Comparison of ENCODE assay signal across 8 cellular contexts in the genomic region with DNA sequence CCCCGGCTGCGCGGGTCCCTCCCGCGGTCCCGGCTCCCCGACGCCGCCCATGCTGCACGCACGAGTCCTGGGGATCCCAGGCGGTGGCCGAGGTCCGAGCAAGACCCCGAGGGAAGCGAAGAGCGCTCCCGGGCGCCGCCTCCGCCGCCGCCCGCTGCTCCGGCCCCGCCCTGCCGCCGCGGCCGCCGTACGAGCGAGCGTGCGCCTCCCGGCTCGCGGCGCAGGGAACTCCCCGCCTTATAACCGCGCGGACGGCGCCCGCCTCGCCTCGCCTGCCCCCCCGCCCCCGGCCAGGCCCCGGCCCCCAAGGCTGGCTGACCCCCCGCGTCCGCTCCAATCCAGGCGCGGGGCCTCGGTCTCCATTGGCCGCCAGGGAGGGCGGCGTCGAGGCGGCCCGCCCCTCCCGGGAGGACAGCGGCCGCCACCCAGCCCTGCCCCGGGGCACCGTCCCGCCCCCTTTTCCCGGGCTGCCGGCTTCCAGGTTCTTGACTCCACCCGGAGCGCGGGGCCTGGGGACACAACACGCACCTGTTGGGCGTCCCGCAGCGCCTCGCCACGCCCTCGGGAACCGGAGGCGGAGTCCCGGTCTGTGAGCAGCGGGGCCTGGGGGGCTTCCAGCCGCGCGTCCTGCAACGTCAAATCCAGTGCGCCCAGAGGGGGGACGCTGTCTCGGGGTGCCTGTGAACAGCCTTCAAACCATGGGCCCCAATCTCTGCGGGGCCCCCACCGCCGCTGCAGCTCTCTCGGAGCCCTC. TPM values are rescaled to one million over a fixed set of nuclear protein-coding genes. Genes with fewer than 3 reads are reported as not detected.
DNase-seq lines count a peak whose midpoint lies in the region; ATAC-seq and TF ChIP-seq lines count a peak whose summit lies in the region.

A gene with protein sequence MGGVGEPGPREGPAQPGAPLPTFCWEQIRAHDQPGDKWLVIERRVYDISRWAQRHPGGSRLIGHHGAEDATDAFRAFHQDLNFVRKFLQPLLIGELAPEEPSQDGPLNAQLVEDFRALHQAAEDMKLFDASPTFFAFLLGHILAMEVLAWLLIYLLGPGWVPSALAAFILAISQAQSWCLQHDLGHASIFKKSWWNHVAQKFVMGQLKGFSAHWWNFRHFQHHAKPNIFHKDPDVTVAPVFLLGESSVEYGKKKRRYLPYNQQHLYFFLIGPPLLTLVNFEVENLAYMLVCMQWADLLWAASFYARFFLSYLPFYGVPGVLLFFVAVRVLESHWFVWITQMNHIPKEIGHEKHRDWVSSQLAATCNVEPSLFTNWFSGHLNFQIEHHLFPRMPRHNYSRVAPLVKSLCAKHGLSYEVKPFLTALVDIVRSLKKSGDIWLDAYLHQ (minus strand): TSS at position 215 of the 754 bp plus-strand sequence. CDS start 164 bp downstream, at position 51.

- peaks cover 1% of the 10 kb centered on the region for H3K27me3 Mint-ChIP-seq in CD8-positive, alpha-beta T cell (ENCODE audit: low read depth)
- no peaks in the 10 kb centered on the region for H3K27me3 Mint-ChIP-seq in natural killer cell (ENCODE audit: low read depth in 2 of 2)

- no peaks in the 10 kb centered on the region for H3K9me3 Mint-ChIP-seq in CD8-positive, alpha-beta T cell
- no peaks in the 10 kb centered on the region for H3K9me3 Mint-ChIP-seq in natural killer cell

- no peaks in the 10 kb centered on the region for H3K36me3 Mint-ChIP-seq in CD8-positive, alpha-beta T cell
- H3K36me3 Mint-ChIP-seq in natural killer cell: no peaks in the 10 kb centered on the region

- no peaks in the 10 kb centered on the region for H3K9me3 ChIP-seq in CD8-positive, alpha-beta T cell (ENCODE audit: low read length)
- no peaks in the 10 kb centered on the region for H3K9me3 ChIP-seq in RWPE2 (ENCODE audit: severe bottlenecking)

- H3K4me1 Mint-ChIP-seq in CD8-positive, alpha-beta T cell (ENCODE audit: low read depth): peaks cover 4% of the 10 kb centered on the region
- peaks cover 0 to 4% of the 10 kb centered on the region in 2 donors for H3K4me1 Mint-ChIP-seq in natural killer cell

- DNase-seq in CD8-positive, alpha-beta T cell: peak; percentile 23 to 73 (median 58)
- DNase-seq in HuH-7 (ENCODE audit: low spot score): peak; percentile 98
- DNase-seq in RWPE2 (ENCODE audit: low spot score): peak; percentile 82
- peak; percentile 45 for DNase-seq in activated gamma-delta T cell treated with Interleukin-2 at 50 U/mL for 16 hours
- DNase-seq in fibroblast of the conjunctiva (ENCODE audit: low read depth): peak; percentile 52
- DNase-seq in natural killer cell: peak; percentile 48
- DNase-seq in superior temporal gyrus (ENCODE audit: extremely low spot score): peak; percentile 84

- intact Hi-C loops in CD8-positive, alpha-beta T cell (cut with DNase I, micrococcal nuclease): loop anchor here (1.0 to 5.0 kb wide), 4 partner anchors 8 to 99 kb away; a partner anchor contains a TSS
- intact Hi-C loops in natural killer cell (cut with micrococcal nuclease): no loop called here

- peak within 1 kb of the TSS; percentile 81 for H3K4me3 Mint-ChIP-seq in CD8-positive, alpha-beta T cell
- H3K4me3 Mint-ChIP-seq in natural killer cell: peak within 1 kb of the TSS; percentile 79

- peak within 1 kb of the TSS; percentile 67 for H3K4me3 ChIP-seq in CD8-positive, alpha-beta T cell (ENCODE audit: low read depth, low read length)
- H3K4me3 ChIP-seq in RWPE2 (ENCODE audit: severe bottlenecking): peak within 1 kb of the TSS; percentile 75

- peaks cover 11% of the 10 kb centered on the region for H3K4me1 ChIP-seq in CD8-positive, alpha-beta T cell (ENCODE audit: insufficient read depth, low read length)
- H3K4me1 ChIP-seq in RWPE2 (ENCODE audit: insufficient read depth, poor library complexity, severe bottlenecking): peaks cover 20% of the 10 kb centered on the region

- peak; percentile 61 for ATAC-seq in CD8-positive, alpha-beta T cell
- ATAC-seq in GM21360 (IDR thresholded peaks at IDR 0.05; ENCODE audit: unreplicated experiment) (peak; percentile 64), RWPE2 (ENCODE audit: low read depth) (peak; percentile 64), natural killer cell (peak; percentile 70 to 84 (median 79))

- TF ChIP-seq CTCF in CD8-positive, alpha-beta T cell (IDR thresholded peaks at IDR 0.05): no peak
- TF ChIP-seq CTCF in RWPE2 (IDR thresholded peaks at IDR 0.05; ENCODE audit: poor library complexity, severe bottlenecking) (no peak), natural killer cell (IDR thresholded peaks at IDR 0.05) (no peak)

- H3K27me3 ChIP-seq in CD8-positive, alpha-beta T cell (ENCODE audit: insufficient read depth, low read length): no peaks in the 10 kb centered on the region
- H3K27me3 ChIP-seq in RWPE2 (ENCODE audit: insufficient read depth, poor library complexity, severe bottlenecking): no peaks in the 10 kb centered on the region

- no peak within 1 kb of the TSS for H3K27ac ChIP-seq in CD8-positive, alpha-beta T cell (ENCODE audit: low read depth, low read length)
- H3K27ac ChIP-seq in RWPE2 (ENCODE audit: poor library complexity, severe bottlenecking): peak within 1 kb of the TSS; percentile 84

- no peak within 1 kb of the TSS for H3K27ac Mint-ChIP-seq in CD8-positive, alpha-beta T cell
- peak within 1 kb of the TSS; percentile 64 to 79 for H3K27ac Mint-ChIP-seq in natural killer cell

- CTCF ChIA-PET in CD8-positive, alpha-beta T cell (lab: Charles Lee): interaction anchor here (1.0 to 2.3 kb wide), 5 partner anchors 8 to 216 kb away, joined by 3 to 22 read pairs (median 7); no protein-coding TSS in a partner anchor

- no peaks in the 10 kb centered on the region for H3K36me3 ChIP-seq in CD8-positive, alpha-beta T cell (ENCODE audit: insufficient read depth, low read length)
- H3K36me3 ChIP-seq in RWPE2 (ENCODE audit: low read depth): peaks cover 26% of the 10 kb centered on the region

- POLR2A ChIA-PET in CD8-positive, alpha-beta T cell (lab: Charles Lee): interaction anchor here (2.1 kb wide), 1 partner anchor 94 kb away, joined by 8 read pairs; no protein-coding TSS in a partner anchor

RNA-seq across cellular contexts. Expression of the gene that starts here (rescaled TPM):
- 10 to 100 TPM; 11.5 to 14.9 TPM for total RNA-seq in CD8-positive, alpha-beta T cell
- total RNA-seq in natural killer cell: 10 to 100 TPM; 10.8 to 17.8 (median 11.5) TPM

Comparison
In these comparisons a context has a peak if more than half of its experiments do, and no peak if none do; other contexts are left out.
1. DNase-seq: peak in every context shown above with its lines; median percentile 98 in HuH-7; 84 in superior temporal gyrus; 82 in RWPE2; 58 in CD8-positive, alpha-beta T cell; 52 in fibroblast of the conjunctiva; 48 in natural killer cell; 45 in activated gamma-delta T cell treated with Interleukin-2 at 50 U/mL for 16 hours.